18 cellular contexts compared by ENCODE assay signal in the genomic region with DNA sequence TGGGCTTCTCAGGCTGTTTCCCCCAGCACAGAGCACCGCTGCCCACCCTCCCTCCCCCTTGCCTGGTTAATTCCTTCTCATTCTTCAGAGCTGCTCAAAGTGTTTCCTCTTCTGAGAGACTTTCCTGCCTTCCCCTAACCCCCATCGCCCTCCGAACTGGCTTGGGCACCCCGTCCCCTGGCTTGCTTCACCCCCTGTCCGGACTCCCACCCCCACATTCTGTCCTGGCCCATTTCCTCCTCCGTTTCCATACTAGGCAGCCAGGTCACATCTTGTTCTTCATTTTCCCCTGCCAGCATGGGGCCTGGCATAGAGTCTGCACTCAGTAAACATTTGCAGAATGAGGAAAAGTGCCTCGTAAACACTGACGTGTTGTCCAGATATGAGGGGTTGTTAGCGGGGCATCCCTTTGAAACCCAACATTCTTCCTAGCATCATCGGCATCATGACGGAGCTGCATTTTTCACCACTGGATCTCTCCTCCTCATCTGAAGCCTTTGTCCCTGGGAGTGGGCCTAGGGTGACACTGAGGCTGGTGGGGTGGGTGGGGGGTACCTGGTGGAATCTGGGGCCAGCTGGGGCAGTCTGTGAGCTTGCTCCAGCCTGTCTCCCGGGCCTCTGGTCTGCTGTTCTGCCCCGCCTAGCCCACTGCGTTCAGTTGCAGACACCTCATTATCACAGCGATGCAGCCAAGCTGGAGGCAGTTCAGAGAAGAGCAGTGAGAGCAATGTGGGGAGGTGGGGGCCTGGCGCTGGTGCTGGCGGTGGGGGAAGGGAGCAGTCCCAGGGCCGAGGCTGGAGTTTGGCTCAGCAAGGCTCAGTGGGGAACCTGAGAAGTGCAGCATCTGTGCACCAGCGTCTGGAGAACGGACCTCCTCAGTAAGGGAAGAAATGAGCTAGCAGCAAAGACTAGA.
A peak's percentile ranks its signal among the peaks of the same experiment; 100 is the strongest.
DNase-seq lines count a peak whose midpoint lies in the region; ATAC-seq, FAIRE-seq and TF ChIP-seq lines count a peak whose summit lies in the region.
"Had no signal": no experiment of that assay in that cellular context is flagged by ENCODE, and none has a peak within 500 bp of the region (broad histone marks: within the 10 kb centered on the region; RNA-seq: fewer than 3 reads in every experiment).

No MANE protein-coding gene starts in this region.

- DNase-seq in DMS 273 (lab: John Stamatoyannopoulos, UW; ENCODE audit: unreplicated experiment) (peak; percentile 70), H1 (ENCODE audit: low read depth in 1 of 2, low spot score in 2 of 2) (peak in 1 of 2 experiments; percentile 33), mesothelial cell of epicardium (ENCODE audit: low spot score in 2 of 2, unreplicated experiment in 2 of 2) (no peak), T-helper 17 cell (no peak), H4 (ENCODE audit: low spot score) (no peak), right lobe of liver (no peak)
- no peak for DNase-seq in stimulated activated CD4-positive, alpha-beta T cell treated with anti-CD3 and anti-CD28 coated beads, Interleukin-4, amount 100 ng/mL, for 24 hours
- DNase-seq: activated CD4-positive, alpha-beta memory T cell treated with anti-CD3 and anti-CD28 coated beads for 36 hours; DND-41; esophagus squamous epithelium; kidney; occipital lobe; stimulated activated CD4-positive, alpha-beta T cell treated with anti-CD3 and anti-CD28 coated beads, Interleukin-2, amount 100 ng/mL, for 48 hours had no signal

- peaks cover 13% of the 10 kb centered on the region for H3K9me3 Mint-ChIP-seq in mesothelial cell of epicardium
- H3K9me3 Mint-ChIP-seq: activated CD4-positive, alpha-beta memory T cell treated with anti-CD3 and anti-CD28 coated beads for 36 hours; activated T-helper 1 cell treated with anti-CD3 and anti-CD28 coated beads, Interleukin-12 subunit alpha, Interleukin-12 subunit beta, Interleukin-2, Interleukin-4 antibody, amounts not matched to agents 30 ng/mL and 10 ng/mL and 1 ng/mL, durations not matched to agents 14 hours and 24 hours and 36 hours had no signal

- no peak for FAIRE-seq in H1 (lab: Jason Lieb, UNC)
- FAIRE-seq: kidney had no signal

- H2BK12ac ChIP-seq in H1 (ENCODE audit: low read depth, low read length): no peak overlapping the region

- no peak overlapping the region for H3K4me3 Mint-ChIP-seq in mesothelial cell of epicardium
- no peak overlapping the region for H3K4me3 Mint-ChIP-seq in T-helper 17 cell
- H3K4me3 Mint-ChIP-seq: activated CD4-positive, alpha-beta memory T cell treated with anti-CD3 and anti-CD28 coated beads for 36 hours; activated T-helper 1 cell treated with anti-CD3 and anti-CD28 coated beads, Interleukin-12 subunit alpha, Interleukin-12 subunit beta, Interleukin-2, Interleukin-4 antibody, amounts not matched to agents 30 ng/mL and 10 ng/mL and 1 ng/mL, durations not matched to agents 14 hours and 24 hours and 36 hours; IgD-negative memory B cell had no signal

- no peaks in the 10 kb centered on the region for H4K20me1 ChIP-seq in H1 (replicated peaks in 1 of 2; ENCODE audit: control insufficient read depth in 1 of 2, insufficient read depth in 2 of 2, low read length in 2 of 2)

- H2AK5ac ChIP-seq in H1 (ENCODE audit: low read depth, low read length): no peak overlapping the region

- H3K36me3 Mint-ChIP-seq in mesothelial cell of epicardium: no peaks in the 10 kb centered on the region
- H3K36me3 Mint-ChIP-seq in T-helper 17 cell (ENCODE audit: low read depth): no peaks in the 10 kb centered on the region
- H3K36me3 Mint-ChIP-seq: activated CD4-positive, alpha-beta memory T cell treated with anti-CD3 and anti-CD28 coated beads for 36 hours; IgD-negative memory B cell had no signal

- H3K27ac Mint-ChIP-seq in mesothelial cell of epicardium (peak overlapping the region; percentile 30), T-helper 17 cell (no peak overlapping the region)
- H3K27ac Mint-ChIP-seq: activated CD4-positive, alpha-beta memory T cell treated with anti-CD3 and anti-CD28 coated beads for 36 hours; activated T-helper 1 cell treated with anti-CD3 and anti-CD28 coated beads, Interleukin-12 subunit alpha, Interleukin-12 subunit beta, Interleukin-2, Interleukin-4 antibody, amounts not matched to agents 30 ng/mL and 10 ng/mL and 1 ng/mL, durations not matched to agents 14 hours and 24 hours and 36 hours; IgD-negative memory B cell had no signal

- H3K4ac ChIP-seq in H1 (replicated peaks; ENCODE audit: insufficient read length, low read depth, low read length): no peak overlapping the region

- no peak overlapping the region for H3K23ac ChIP-seq in H1 (ENCODE audit: insufficient read length)

- no peak overlapping the region for H2BK20ac ChIP-seq in H1 (ENCODE audit: low read length)

- no peak overlapping the region for H2AFZ ChIP-seq in H1 (ENCODE audit: low read length)

- H3K4me1 Mint-ChIP-seq in mesothelial cell of epicardium (peaks cover 10% of the 10 kb centered on the region), T-helper 17 cell (no peaks in the 10 kb centered on the region)
- H3K4me1 Mint-ChIP-seq: IgD-negative memory B cell had no signal

- H2BK15ac ChIP-seq in H1 (ENCODE audit: low read length): no peak overlapping the region

- H3K27ac ChIP-seq in HEK293 (ENCODE audit: extremely low read depth, low read depth, low read length) (no peak overlapping the region), H1 (ENCODE audit: low read depth, low read length) (no peak overlapping the region), right lobe of liver (no peak overlapping the region)
- H3K27ac ChIP-seq: breast epithelium, esophagus squamous epithelium, suprapubic skin had no signal

- H3K27me3 Mint-ChIP-seq in mesothelial cell of epicardium (ENCODE audit: low read depth) (no peaks in the 10 kb centered on the region), T-helper 17 cell (no peaks in the 10 kb centered on the region)
- H3K27me3 Mint-ChIP-seq: activated CD4-positive, alpha-beta memory T cell treated with anti-CD3 and anti-CD28 coated beads for 36 hours had no signal

- CTCF ChIA-PET in HEK293 (lab: Yijun Ruan, JAX): no interaction called here
- CTCF ChIA-PET in H1 (lab: Charles Lee; ENCODE audit: partially characterized antibody): interaction anchor here (0.8 to 1.5 kb wide), 4 partner anchors 69 to 507 kb away, joined by 3 read pairs; no protein-coding TSS in a partner anchor

- H3K4me1 ChIP-seq in HEK293 (ENCODE audit: control insufficient read depth, insufficient read depth, low read length): no peaks in the 10 kb centered on the region
- peaks cover 2 to 30% (median 11%) of the 10 kb centered on the region in 4 experiments; a peak in 5 of 7 replicates for H3K4me1 ChIP-seq in H1 (replicated peaks in 1 of 4; ENCODE audit: control insufficient read depth in 3 of 4, insufficient read depth in 4 of 4, low read length in 3 of 4)
- H3K4me1 ChIP-seq in right lobe of liver: no peaks in the 10 kb centered on the region
- H3K4me1 ChIP-seq: breast epithelium, suprapubic skin had no signal

- H4K91ac ChIP-seq in H1 (replicated peaks; ENCODE audit: insufficient read length, low read length): no peak overlapping the region

- no peak overlapping the region for H3K56ac ChIP-seq in H1 (replicated peaks; ENCODE audit: insufficient read length, low read depth, low read length)

- no peak overlapping the region for H3K9ac ChIP-seq in H1 (replicated peaks in 1 of 4; ENCODE audit: extremely low read depth in 1 of 4, low read depth in 3 of 4, low read length in 3 of 4)

- WGBS in H1 (ENCODE audit: extremely low coverage in 1 of 2, insufficient coverage in 1 of 2, insufficient read length in 1 of 2, insufficient replicate concordance in 2 of 2, low coverage in 1 of 2, low lambda C conversion rate in 2 of 2, missing lambda C conversion rate in 1 of 2), 2 experiments: 63% methylated on average over 10 of the region's 20 CpGs; no CpG with 5 or more reads in 1 of the 2 experiments
- WGBS in right lobe of liver (ENCODE audit: insufficient coverage, low coverage, low lambda C conversion rate, missing lambda C conversion rate): 47% methylated on average over 16 of the region's 20 CpGs

- intact Hi-C loops in right lobe of liver (cut with DNase I): no loop called here

- H3K9me3 ChIP-seq in HEK293 (ENCODE audit: control insufficient read depth, insufficient read depth, low read depth, low read length): no peaks in the 10 kb centered on the region
- H3K9me3 ChIP-seq in H1 (ENCODE audit: insufficient read depth in 2 of 2, low read depth in 1 of 2, low read length in 1 of 2): no peaks in the 10 kb centered on the region
- no peaks in the 10 kb centered on the region for H3K9me3 ChIP-seq in T-helper 17 cell (ENCODE audit: control insufficient read depth, low read length, poor library complexity, severe bottlenecking)
- H3K9me3 ChIP-seq in right lobe of liver: no peaks in the 10 kb centered on the region
- H3K9me3 ChIP-seq: breast epithelium, esophagus squamous epithelium, suprapubic skin had no signal

- TF ChIP-seq RAD21 in H1 (IDR thresholded peaks at IDR 0.05 in 1 of 2, conservative IDR thresholded peaks at IDR 0.05 in 1 of 2; ENCODE audit: low read depth in 2 of 2, low read length in 2 of 2): no peak

- TF ChIP-seq EP300 in H1 (IDR thresholded peaks at IDR 0.05; ENCODE audit: borderline replicate concordance in 1 of 2, low read depth in 2 of 2, low read length in 2 of 2): no peak

- H3K4me3 ChIP-seq in HEK293 (ENCODE audit: low read depth, low read length): no peak overlapping the region
- no peak overlapping the region for H3K4me3 ChIP-seq in H1 (ENCODE audit: extremely low read depth in 1 of 4, insufficient read depth in 2 of 4, low read depth in 3 of 4, low read length in 4 of 4)
- no peak overlapping the region for H3K4me3 ChIP-seq in right lobe of liver
- H3K4me3 ChIP-seq: breast epithelium, esophagus squamous epithelium, suprapubic skin had no signal

- H2BK5ac ChIP-seq in H1 (ENCODE audit: low read depth, low read length): no peak overlapping the region

- H4K8ac ChIP-seq in H1 (ENCODE audit: extremely low read depth, insufficient read depth, low read length): no peak overlapping the region

- H3K36me3 ChIP-seq in HEK293 (ENCODE audit: control insufficient read depth in 2 of 2, insufficient read depth in 1 of 2, low read length in 2 of 2) (no peaks in the 10 kb centered on the region), H1 (ENCODE audit: control insufficient read depth in 2 of 4, insufficient read depth in 4 of 4, low read length in 3 of 4) (no peaks in the 10 kb centered on the region), right lobe of liver (no peaks in the 10 kb centered on the region)
- H3K36me3 ChIP-seq: breast epithelium, esophagus squamous epithelium, suprapubic skin had no signal

- peak overlapping the region; percentile 5; the same call in 1 of the 2 replicates for H3K18ac ChIP-seq in H1 (ENCODE audit: extremely low read depth, low read length)

- H3K79me1 ChIP-seq in H1 (ENCODE audit: low read depth, low read length): no peaks in the 10 kb centered on the region

- no peak overlapping the region for H2BK120ac ChIP-seq in H1 (replicated peaks; ENCODE audit: low read depth, low read length)

- ATAC-seq in T-helper 17 cell: no peak
- no peak for ATAC-seq in right lobe of liver

- no peak overlapping the region for H3K14ac ChIP-seq in H1 (ENCODE audit: insufficient read length)

- H3K79me2 ChIP-seq in H1 (ENCODE audit: control insufficient read depth in 1 of 2, insufficient read depth in 2 of 2, low read length in 2 of 2): no peaks in the 10 kb centered on the region

- TF ChIP-seq CTCF in HEK293 (tag by site-specific recombination; IDR thresholded peaks at IDR 0.05): no peak
- no peak for TF ChIP-seq CTCF in H1 (IDR thresholded peaks at IDR 0.05; ENCODE audit: control extremely low read depth in 1 of 3, insufficient read depth in 1 of 3, low read depth in 1 of 3, low read length in 3 of 3)
- TF ChIP-seq CTCF in mesothelial cell of epicardium (IDR thresholded peaks at IDR 0.05; ENCODE audit: unreplicated experiment): no peak
- no peak for TF ChIP-seq CTCF in right lobe of liver (IDR thresholded peaks at IDR 0.05)

- POLR2A ChIA-PET in HEK293 (lab: Yijun Ruan, JAX): interaction anchor here (0.7 kb wide), 1 partner anchor 487 kb away, joined by 4 read pairs; no protein-coding TSS in a partner anchor
- POLR2A ChIA-PET in H1 (lab: Charles Lee; ENCODE audit: partially characterized antibody): interaction anchor here (0.6 to 0.9 kb wide), 2 partner anchors 11 to 195 kb away, joined by 3 read pairs; no protein-coding TSS in a partner anchor

- TF ChIP-seq POLR2A in H1 (IDR thresholded peaks at IDR 0.05; ENCODE audit: control extremely low read depth in 1 of 2, low read depth in 2 of 2, low read length in 2 of 2) (no peak), right lobe of liver (IDR thresholded peaks at IDR 0.05) (no peak)

- H4K5ac ChIP-seq in H1 (ENCODE audit: insufficient read length, low read depth, low read length): no peak overlapping the region

- H3K27me3 ChIP-seq in H1 (replicated peaks in 1 of 4; ENCODE audit: control insufficient read depth in 3 of 4, extremely low read depth in 1 of 4, insufficient read depth in 3 of 4, low read length in 3 of 4) (peaks cover 0 to 4% (median 0%) of the 10 kb centered on the region in 4 experiments; a peak in 1 of 7 replicates), right lobe of liver (no peaks in the 10 kb centered on the region)
- H3K27me3 ChIP-seq: esophagus squamous epithelium, suprapubic skin had no signal

- H3K4me2 ChIP-seq in H1 (ENCODE audit: insufficient read depth in 1 of 2, low read depth in 2 of 2, low read length in 2 of 2): peak overlapping the region in 1 of 2 experiments; percentile 7; a peak in 1 of 4 replicates

- H3K23me2 ChIP-seq in H1 (ENCODE audit: low read depth, low read length): no peaks in the 10 kb centered on the region; the same call in 1 of the 2 replicates
